ENCODE assay signal across 9 cellular contexts in genomic region chr11:102730944-102731343, GRCh38. TPM values are rescaled to one million over a fixed set of nuclear protein-coding genes. Genes with fewer than 3 reads are reported as not detected.
DNase-seq lines count a peak whose midpoint lies in the region; ATAC-seq, FAIRE-seq and TF ChIP-seq lines count a peak whose summit lies in the region.
"Not testable (repeated sequence)": the region's sequence is repeated elsewhere in the genome, so short reads cannot be mapped to it uniquely, and the experiment has no call there.
"Had no signal": no experiment of that assay in that cellular context is flagged by ENCODE, and none has a peak within 500 bp of the region (broad histone marks: within the 10 kb centered on the region; RNA-seq: fewer than 3 reads in every experiment).

No MANE protein-coding gene starts in this region.

- H3K9me3 ChIP-seq in HEK293 (ENCODE audit: control insufficient read depth, insufficient read depth, low read depth, low read length); hepatocyte (ENCODE audit: low read depth); neuronal stem cell (replicated peaks in 1 of 2; ENCODE audit: control insufficient read depth in 2 of 2, insufficient read depth in 1 of 2, low read depth in 1 of 2, low read length in 2 of 2); upper lobe of right lung: not testable (repeated sequence)

- H3K14ac ChIP-seq in neuronal stem cell (ENCODE audit: low read length) = peak overlapping the region; percentile 94

- intact Hi-C loops in upper lobe of right lung (cut with DNase I) = not testable (repeated sequence)

- peak overlapping the region; percentile 82 for H2AK5ac ChIP-seq in neuronal stem cell (ENCODE audit: low read depth, low read length)

- ATAC-seq in upper lobe of right lung = peak; percentile 51

- H4K8ac ChIP-seq in neuronal stem cell (ENCODE audit: low read depth, low read length) = peak overlapping the region; percentile 76

- not testable (repeated sequence) for H3K27ac ChIP-seq in HEK293 (ENCODE audit: extremely low read depth, low read depth, low read length); hepatocyte; neuronal stem cell (replicated peaks; ENCODE audit: low read length); upper lobe of right lung

- H3K79me2 ChIP-seq in hepatocyte = not testable (repeated sequence)

- 85% methylated on average over 4 of the region's 8 CpGs for WGBS in hepatocyte (ENCODE audit: low lambda C conversion rate, missing lambda C conversion rate)
- WGBS in neuronal stem cell (ENCODE audit: extremely low coverage in 2 of 2, insufficient read length in 2 of 2, insufficient replicate concordance in 1 of 2), 2 donors = 88 to 94% methylated on average over 2 to 7 of the region's 8 CpGs

- not testable (repeated sequence) for H3K4me2 ChIP-seq in hepatocyte
- peak overlapping the region; percentile 14 for H3K4me2 ChIP-seq in neuronal stem cell (ENCODE audit: insufficient read depth, low read length, poor library complexity, severe bottlenecking)

- peak overlapping the region; percentile 64 for H2BK15ac ChIP-seq in neuronal stem cell (ENCODE audit: low read length)

- H3K23ac ChIP-seq in neuronal stem cell (ENCODE audit: low read depth, low read length, poor library complexity) = peak overlapping the region; percentile 90

- H3K9ac ChIP-seq in neuronal stem cell (ENCODE audit: low read depth, low read length, poor library complexity) = peak overlapping the region; percentile 74

- H4K20me1 ChIP-seq in hepatocyte (ENCODE audit: insufficient read depth, poor library complexity, severe bottlenecking) = not testable (repeated sequence)

- H3K4me1 ChIP-seq in HEK293 (ENCODE audit: control insufficient read depth, insufficient read depth, low read length); hepatocyte (ENCODE audit: insufficient read depth); neuronal stem cell (ENCODE audit: control insufficient read depth in 2 of 2, insufficient read depth in 1 of 2, low read depth in 1 of 2, low read length in 2 of 2); upper lobe of right lung: not testable (repeated sequence)

- not testable (repeated sequence) for TF ChIP-seq CTCF in GM06990 (IDR thresholded peaks at IDR 0.05; ENCODE audit: insufficient read depth, low read length, poor library complexity, severe bottlenecking); HEK293 (tag by site-specific recombination; IDR thresholded peaks at IDR 0.05); bronchial epithelial cell (IDR thresholded peaks at IDR 0.05; ENCODE audit: insufficient read depth, low read length, severe bottlenecking); hepatocyte (IDR thresholded peaks at IDR 0.05; ENCODE audit: poor library complexity); upper lobe of right lung (IDR thresholded peaks at IDR 0.05)

- not testable (repeated sequence) for H4K91ac ChIP-seq in neuronal stem cell (ENCODE audit: low read depth, low read length, poor library complexity)

- peak overlapping the region; percentile 57 for H3K18ac ChIP-seq in neuronal stem cell (ENCODE audit: low read length)

- DNase-seq in GM06990 (ENCODE audit: extremely low read depth, insufficient read length) = peak; percentile 11
- peak; percentile 14 for DNase-seq in NCI-H69 (lab: John Stamatoyannopoulos, UW)
- DNase-seq in bronchial epithelial cell (ENCODE audit: low read depth); neuronal stem cell (ENCODE audit: low spot score); upper lobe of right lung: not testable (repeated sequence)
- peak; percentile 9 for DNase-seq in hepatocyte (ENCODE audit: low spot score)

- peak overlapping the region; percentile 91 for H2BK12ac ChIP-seq in neuronal stem cell (ENCODE audit: low read length)

- H3K79me1 ChIP-seq in neuronal stem cell (ENCODE audit: low read depth, low read length) = not testable (repeated sequence)

- POLR2A ChIA-PET in HEK293 (lab: Yijun Ruan, JAX) = not testable (repeated sequence)

- not testable (repeated sequence) for H2BK120ac ChIP-seq in neuronal stem cell (ENCODE audit: low read depth, low read length)

- not testable (repeated sequence) for H3K27me3 ChIP-seq in GM06990 (replicated peaks; ENCODE audit: control insufficient read depth, insufficient read depth, low read length); bronchial epithelial cell (ENCODE audit: control insufficient read depth, insufficient read depth, low read length); hepatocyte; neuronal stem cell (ENCODE audit: control insufficient read depth in 3 of 3, insufficient read depth in 3 of 3, low read depth in 1 of 3, low read length in 3 of 3); upper lobe of right lung

- H3K9me2 ChIP-seq in hepatocyte (replicated peaks; ENCODE audit: insufficient read depth) = not testable (repeated sequence)

- H2BK5ac ChIP-seq in neuronal stem cell (ENCODE audit: low read length) = not testable (repeated sequence)

- FAIRE-seq in bronchial epithelial cell (lab: Jason Lieb, UNC) = peak; percentile 100

- not testable (repeated sequence) for H2AFZ ChIP-seq in hepatocyte; neuronal stem cell (ENCODE audit: low read length)

- CTCF ChIA-PET in HEK293 (lab: Yijun Ruan, JAX) = interaction anchor here (1.5 kb wide), 1 partner anchor 216 kb away, joined by 4 read pairs; no protein-coding TSS in a partner anchor

- H3K36me3 ChIP-seq in GM06990 (ENCODE audit: control insufficient read depth, insufficient read depth, low read length); HEK293 (ENCODE audit: control insufficient read depth in 2 of 2, insufficient read depth in 1 of 2, low read length in 2 of 2); bronchial epithelial cell (ENCODE audit: control insufficient read depth, insufficient read depth, low read length); hepatocyte (replicated peaks; ENCODE audit: insufficient read depth, low read depth); neuronal stem cell (replicated peaks in 1 of 2; ENCODE audit: control insufficient read depth in 2 of 2, insufficient read depth in 2 of 2, low read length in 2 of 2); upper lobe of right lung: not testable (repeated sequence)

- not testable (repeated sequence) for H3K4me3 ChIP-seq in GM06990 (replicated peaks; ENCODE audit: low read depth, low read length); HEK293 (ENCODE audit: low read depth, low read length); bronchial epithelial cell (ENCODE audit: low read depth, low read length); hepatocyte; upper lobe of right lung
- H3K4me3 ChIP-seq in neuronal stem cell (ENCODE audit: low read length in 2 of 2) = peak overlapping the region in 1 of 2 donors; percentile 69

- peak overlapping the region; percentile 76 for H3K4ac ChIP-seq in neuronal stem cell (ENCODE audit: low read length)

TF ChIP-seq in HEK293, 187 proteins besides CTCF, POLR2A, EP300 and RAD21:
- 0 out of 2 replicates have a peak, but pooled peaks have one; percentile 0 for TF ChIP-seq ZNF18 (tag by site-specific recombination; IDR thresholded peaks at IDR 0.05)

RNA-seq across cellular contexts. Expression of gene MMP8, which starts 6.2 kb away (rescaled TPM):
- total RNA-seq in bronchial epithelial cell (not detected in 2 replicates), hepatocyte (0.37 TPM in 1 of 2 replicates, not detected in the other), upper lobe of right lung (not detected)
- not detected in 2 replicates for polyA plus RNA-seq in hepatocyte
- not detected for polyA plus RNA-seq in neuronal stem cell (2013, experiment 1 of 2)
- polyA plus RNA-seq in neuronal stem cell (2013, experiment 2 of 2) = not detected
- total RNA-seq: CD4-positive, CD25-positive, alpha-beta regulatory T cell had no signal
- polyA plus RNA-seq: CD4-positive, CD25-positive, alpha-beta regulatory T cell; IgD-negative memory B cell had no signal

RNA-seq across cellular contexts. Expression of gene MMP27, which starts 25.4 kb away (rescaled TPM):
- total RNA-seq in bronchial epithelial cell = not detected in 2 replicates
- total RNA-seq in hepatocyte = not detected in 2 replicates
- polyA plus RNA-seq in hepatocyte = not detected in 2 replicates
- not detected for polyA plus RNA-seq in neuronal stem cell (2013, experiment 1 of 2)
- not detected for polyA plus RNA-seq in neuronal stem cell (2013, experiment 2 of 2)
- not detected for total RNA-seq in upper lobe of right lung
- total RNA-seq: CD4-positive, CD25-positive, alpha-beta regulatory T cell had no signal
- polyA plus RNA-seq: CD4-positive, CD25-positive, alpha-beta regulatory T cell; IgD-negative memory B cell had no signal

RNA-seq across cellular contexts. Expression of gene MMP10, which starts 49.5 kb away (rescaled TPM):
- 4.2 and 4.9 TPM in 2 replicates for total RNA-seq in bronchial epithelial cell
- total RNA-seq in hepatocyte = 1.2 and 2.3 TPM in 2 replicates
- polyA plus RNA-seq in hepatocyte = 1.5 TPM in 2 replicates
- polyA plus RNA-seq in neuronal stem cell (2013, experiment 1 of 2) = not detected
- not detected for polyA plus RNA-seq in neuronal stem cell (2013, experiment 2 of 2)
- 0.23 TPM for total RNA-seq in upper lobe of right lung
- total RNA-seq: CD4-positive, CD25-positive, alpha-beta regulatory T cell had no signal
- polyA plus RNA-seq: CD4-positive, CD25-positive, alpha-beta regulatory T cell; IgD-negative memory B cell had no signal
